In the genomic region with DNA sequence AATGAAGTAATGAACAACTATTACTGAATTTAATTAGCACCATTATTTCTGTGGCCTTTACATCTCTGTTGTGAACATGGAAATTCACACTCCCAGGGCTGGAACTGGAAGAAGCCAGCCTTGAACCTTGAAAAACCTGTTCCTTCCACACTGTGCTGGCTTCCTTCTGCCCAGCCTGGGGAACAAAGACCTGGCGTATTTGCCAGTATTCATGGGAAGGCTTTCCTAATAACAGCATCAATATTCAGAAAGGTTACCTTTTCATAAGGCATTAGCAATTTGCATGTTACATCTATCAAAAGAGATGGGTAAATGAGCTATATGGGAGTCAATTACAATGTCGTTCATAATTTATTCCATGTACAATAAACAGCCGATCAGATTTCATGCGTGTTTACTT, we compare ENCODE assay signal across 16 cellular contexts. TPM values are rescaled to one million over a fixed set of nuclear protein-coding genes. Genes with fewer than 3 reads are reported as not detected.
DNase-seq lines count a peak whose midpoint lies in the region.
"Had no signal": no experiment of that assay in that cellular context is flagged by ENCODE, and none has a peak within 500 bp of the region (broad histone marks: within the 10 kb centered on the region; RNA-seq: fewer than 3 reads in every experiment).

No MANE protein-coding gene starts in this region.

- peak; percentile 10 for DNase-seq in COLO668 (lab: John Stamatoyannopoulos, UW; ENCODE audit: unreplicated experiment)
- DNase-seq in NCI-H1436 treated with DMSO at 0.1 percent for 48 hours (lab: John Stamatoyannopoulos, UW), result peak; percentile 21
- DNase-seq in SKM-1 treated with dmso at 0.1 percent for 144 hours (lab: John Stamatoyannopoulos, UW; ENCODE audit: unreplicated experiment), result no peak
- no peak for DNase-seq in AG20443 (ENCODE audit: low spot score)
- no peak for DNase-seq in SK-N-DZ (ENCODE audit: low spot score)
- no peak for DNase-seq in DMS114 treated with DMSO at 0.1 percent for 48 hours (lab: John Stamatoyannopoulos, UW; ENCODE audit: unreplicated experiment)
- DNase-seq: EL, GOT3, NCI-H2029, NCI-H345, NCI-H69, SHP77 treated with DMSO at 0.1 percent for 48 hours had no signal

- no peaks in the 10 kb centered on the region for H3K27me3 ChIP-seq in layer of hippocampus (ENCODE audit: control insufficient read depth, insufficient read depth, low read length)

- H3K27ac ChIP-seq in angular gyrus (ENCODE audit: low read depth, low read length) (peak overlapping the region; percentile 93), layer of hippocampus (ENCODE audit: low read depth, low read length) (peak overlapping the region; percentile 90)
- H3K27ac ChIP-seq: C4-2B had no signal

RNA-seq across cellular contexts. Expression of gene C10orf90, which starts 1.3 kb away (rescaled TPM):
- polyA plus RNA-seq in SK-N-DZ (2014; cell fraction: cytosol; rRNA removed), result not detected in 2 replicates
- not detected in 2 replicates for polyA plus RNA-seq in SK-N-DZ (2014; cell fraction: nucleus; rRNA removed)
- polyA plus RNA-seq: K562 had no signal

Comparison
In these comparisons a context has a peak if more than half of its experiments do, and no peak if none do; other contexts are left out.
1. DNase-seq: peak in COLO668 (single experiment) and NCI-H1436 treated with DMSO at 0.1 percent for 48 hours (single experiment); none in SKM-1 treated with dmso at 0.1 percent for 144 hours (single experiment), AG20443 (single experiment), SK-N-DZ (single experiment) and DMS114 treated with DMSO at 0.1 percent for 48 hours (single experiment).